ENCODE assay signal across 8 cellular contexts in genomic region chr6:155177369-155177961, GRCh38.
A peak's percentile ranks its signal among the peaks of the same experiment; 100 is the strongest.
DNase-seq lines count a peak whose midpoint lies in the region; ATAC-seq, FAIRE-seq and TF ChIP-seq lines count a peak whose summit lies in the region.

No MANE protein-coding gene starts in this region.

- H3K27ac ChIP-seq in A549 (no peak overlapping the region), RWPE1 (no peak overlapping the region)

- no peak overlapping the region for H3K4me3 ChIP-seq in A549

- no peaks in the 10 kb centered on the region for H3K9me3 ChIP-seq in A549

- 69% methylated on average over 4 of the region's 4 CpGs for WGBS in A549 (ENCODE audit: missing lambda C conversion rate)

- POLR2A ChIA-PET in A549 (lab: Yijun Ruan, JAX) = interaction anchor here (1.0 kb wide), 1 partner anchor 71 kb away, joined by 4 read pairs; no protein-coding TSS in a partner anchor
- POLR2A ChIA-PET in RWPE1 (lab: Yijun Ruan, JAX; ENCODE audit: low non-redundant PET) = no interaction called here

- CTCF ChIA-PET in A549 (lab: Yijun Ruan, JAX) = interaction anchor here (0.6 to 4.2 kb wide), 27 partner anchors 10 to 309 kb away, joined by 3 to 36 read pairs (median 3); no protein-coding TSS in a partner anchor
- CTCF ChIA-PET in RWPE1 (lab: Yijun Ruan, JAX) = interaction anchor here (0.6 to 3.1 kb wide), 9 partner anchors 12 to 1980 kb away, joined by 3 to 35 read pairs (median 3); no protein-coding TSS in a partner anchor

- ATAC-seq in A549 (peak; percentile 42 to 62; a peak in 3 of 6 replicates), HG02678 (IDR thresholded peaks at IDR 0.05; ENCODE audit: unreplicated experiment) (no peak), GM21717 (IDR thresholded peaks at IDR 0.05; ENCODE audit: unreplicated experiment) (no peak)

- no peak for TF ChIP-seq POLR2A in A549 (IDR thresholded peaks at IDR 0.05; ENCODE audit: low read length)

- H3K4me2 ChIP-seq in A549 = no peak overlapping the region

- FAIRE-seq in A549 (lab: Jason Lieb, UNC) = no peak

- DNase-seq in A549 (ENCODE audit: low read depth in 1 of 2, low spot score in 1 of 2) (peak; percentile 36 to 63), GF-D8 (lab: John Stamatoyannopoulos, UW) (peak; percentile 14), M059J (ENCODE audit: low read depth) (peak; percentile 80), RWPE1 (ENCODE audit: low spot score) (peak; percentile 53), cerebellum (ENCODE audit: low spot score) (peak; percentile 35), lung microvascular endothelial cell (ENCODE audit: low read depth in 2 of 2) (peak; percentile 75 to 83)

- peaks cover 13% of the 10 kb centered on the region; the same call in 1 of the 3 replicates for H3K4me1 ChIP-seq in A549

- TF ChIP-seq CTCF in A549 (IDR thresholded peaks at IDR 0.05) = peak; percentile 67
- TF ChIP-seq CTCF in RWPE1 (conservative IDR thresholded peaks at IDR 0.05; ENCODE audit: low read depth) = peak; percentile 72

- TF ChIP-seq RAD21 in A549 (conservative IDR thresholded peaks at IDR 0.05 in 1 of 2, IDR thresholded peaks at IDR 0.05 in 1 of 2) = peak; percentile 74

- TF ChIP-seq EP300 in A549 (IDR thresholded peaks at IDR 0.05) = no peak

TF ChIP-seq in A549, 52 proteins besides CTCF, POLR2A, EP300 and RAD21:
- TF ChIP-seq CEBPB (IDR thresholded peaks at IDR 0.05) (peak in 1 of 2 experiments; percentile 23; a peak in 1 of 4 replicates), MYC (IDR thresholded peaks at IDR 0.05; ENCODE audit: borderline replicate concordance, low read length) (no peak), SMC3 (IDR thresholded peaks at IDR 0.05) (peak; percentile 87)

Comparison
In these comparisons a context has a peak if more than half of its experiments do, and no peak if none do; other contexts are left out.
1. ATAC-seq: peak in A549 (2 of 2); none in HG02678 (single experiment) and GM21717 (single experiment).
2. DNase-seq: peak in every context shown above with its lines; median percentile 80 in M059J; 79 in lung microvascular endothelial cell; 53 in RWPE1; 50 in A549; 35 in cerebellum; 14 in GF-D8.